19 cellular contexts compared by ENCODE assay signal in the genomic region with DNA sequence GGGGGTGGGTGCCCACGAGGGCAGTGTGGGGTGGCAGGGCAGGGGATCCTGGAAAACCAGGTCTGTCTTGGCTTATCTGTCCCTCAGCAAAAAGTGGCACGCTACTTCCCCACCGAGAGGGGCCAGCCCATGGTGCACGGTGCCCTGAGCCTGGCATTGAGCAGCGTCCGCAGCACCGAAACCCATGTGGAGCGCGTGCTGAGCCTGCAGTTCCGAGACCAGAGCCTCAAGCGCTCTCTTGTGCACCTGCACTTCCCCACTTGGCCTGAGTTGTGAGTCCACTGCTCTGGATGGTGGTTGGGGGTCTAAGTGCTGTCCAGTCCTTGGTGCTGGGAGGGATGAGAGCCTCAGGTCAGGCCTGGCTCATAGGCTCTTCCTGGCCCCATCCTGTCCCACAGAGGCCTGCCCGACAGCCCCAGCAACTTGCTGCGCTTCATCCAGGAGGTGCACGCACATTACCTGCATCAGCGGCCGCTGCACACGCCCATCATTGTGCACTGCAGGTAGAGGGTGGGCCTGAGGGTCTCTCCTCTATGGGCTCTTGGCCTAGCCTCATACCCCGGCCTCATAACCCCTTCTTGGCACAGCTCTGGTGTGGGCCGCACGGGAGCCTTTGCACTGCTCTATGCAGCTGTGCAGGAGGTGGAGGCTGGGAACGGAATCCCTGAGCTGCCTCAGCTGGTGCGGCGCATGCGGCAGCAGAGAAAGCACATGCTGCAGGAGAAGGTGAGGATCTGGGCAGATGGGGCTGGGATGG.
"Had no signal": no experiment of that assay in that cellular context is flagged by ENCODE, and none has a peak within 500 bp of the region (broad histone marks: within the 10 kb centered on the region; RNA-seq: fewer than 3 reads in every experiment).

No MANE protein-coding gene starts in this region.

- H3K9me3 Mint-ChIP-seq: activated CD4-positive, alpha-beta T cell treated with anti-CD3 and anti-CD28 coated beads, Interleukin-2, amount 10 ng/mL, durations not matched to agents 7 days and 5 days; activated naive CD4-positive, alpha-beta T cell treated with anti-CD3 and anti-CD28 coated beads for 36 hours; activated T-helper 1 cell treated with anti-CD3 and anti-CD28 coated beads, Interleukin-12 subunit alpha, Interleukin-12 subunit beta, Interleukin-2, Interleukin-4 antibody, amounts not matched to agents 30 ng/mL and 10 ng/mL and 1 ng/mL, durations not matched to agents 14 hours and 24 hours and 36 hours; memory B cell; natural killer cell had no signal

- ATAC-seq: left ventricle myocardium superior, natural killer cell, sciatic nerve had no signal

- H3K27ac Mint-ChIP-seq: activated CD4-positive, alpha-beta T cell treated with anti-CD3 and anti-CD28 coated beads, Interleukin-2, amount 10 ng/mL, durations not matched to agents 7 days and 5 days; activated naive CD4-positive, alpha-beta T cell treated with anti-CD3 and anti-CD28 coated beads for 36 hours; activated T-helper 1 cell treated with anti-CD3 and anti-CD28 coated beads, Interleukin-12 subunit alpha, Interleukin-12 subunit beta, Interleukin-2, Interleukin-4 antibody, amounts not matched to agents 30 ng/mL and 10 ng/mL and 1 ng/mL, durations not matched to agents 14 hours and 24 hours and 36 hours; memory B cell had no signal

- H3K27me3 ChIP-seq: cardiac muscle cell, colonic mucosa, esophagus squamous epithelium, tibial artery, uterus had no signal

- H3K27me3 Mint-ChIP-seq: activated CD4-positive, alpha-beta T cell treated with anti-CD3 and anti-CD28 coated beads, Interleukin-2, amount 10 ng/mL, durations not matched to agents 7 days and 5 days; memory B cell had no signal

- H3K27ac ChIP-seq: cardiac muscle cell, colonic mucosa, esophagus squamous epithelium, prostate gland, tibial artery, uterus had no signal

- H3K36me3 Mint-ChIP-seq: natural killer cell had no signal

- H3K4me3 Mint-ChIP-seq: activated CD4-positive, alpha-beta T cell treated with anti-CD3 and anti-CD28 coated beads, Interleukin-2, amount 10 ng/mL, durations not matched to agents 7 days and 5 days; activated naive CD4-positive, alpha-beta T cell treated with anti-CD3 and anti-CD28 coated beads for 36 hours; activated T-helper 1 cell treated with anti-CD3 and anti-CD28 coated beads, Interleukin-12 subunit alpha, Interleukin-12 subunit beta, Interleukin-2, Interleukin-4 antibody, amounts not matched to agents 30 ng/mL and 10 ng/mL and 1 ng/mL, durations not matched to agents 14 hours and 24 hours and 36 hours; memory B cell; natural killer cell had no signal

- H3K36me3 ChIP-seq: uterus had no signal

- H3K4me3 ChIP-seq: cardiac muscle cell, colonic mucosa, esophagus squamous epithelium, prostate gland, tibial artery, uterus had no signal

- DNase-seq: activated CD4-positive, alpha-beta T cell treated with anti-CD3 and anti-CD28 coated beads, Interleukin-2, amount 10 ng/mL, durations not matched to agents 7 days and 5 days; activated CD8-positive, alpha-beta memory T cell treated with anti-CD3 and anti-CD28 coated beads, Interleukin-2, amount 50 U/mL, for 48 hours; activated naive CD4-positive, alpha-beta T cell treated with anti-CD3 and anti-CD28 coated beads for 36 hours; colonic mucosa; effector CD4-positive, alpha-beta T cell; esophagus squamous epithelium; hippocampal formation; left ventricle myocardium superior; natural killer cell; occipital lobe; stimulated activated CD4-positive, alpha-beta T cell treated with anti-CD3 and anti-CD28 coated beads, Interleukin-1b, Interleukin-23, amount 100 ng/mL, for 48 hours; T-helper 9 cell; tibial artery; uterus had no signal

- H3K4me1 ChIP-seq: colonic mucosa, prostate gland, uterus had no signal

- H3K4me1 Mint-ChIP-seq: activated CD4-positive, alpha-beta T cell treated with anti-CD3 and anti-CD28 coated beads, Interleukin-2, amount 10 ng/mL, durations not matched to agents 7 days and 5 days had no signal
